Comparison of ENCODE assay signal across 1 cellular context in the genomic region with DNA sequence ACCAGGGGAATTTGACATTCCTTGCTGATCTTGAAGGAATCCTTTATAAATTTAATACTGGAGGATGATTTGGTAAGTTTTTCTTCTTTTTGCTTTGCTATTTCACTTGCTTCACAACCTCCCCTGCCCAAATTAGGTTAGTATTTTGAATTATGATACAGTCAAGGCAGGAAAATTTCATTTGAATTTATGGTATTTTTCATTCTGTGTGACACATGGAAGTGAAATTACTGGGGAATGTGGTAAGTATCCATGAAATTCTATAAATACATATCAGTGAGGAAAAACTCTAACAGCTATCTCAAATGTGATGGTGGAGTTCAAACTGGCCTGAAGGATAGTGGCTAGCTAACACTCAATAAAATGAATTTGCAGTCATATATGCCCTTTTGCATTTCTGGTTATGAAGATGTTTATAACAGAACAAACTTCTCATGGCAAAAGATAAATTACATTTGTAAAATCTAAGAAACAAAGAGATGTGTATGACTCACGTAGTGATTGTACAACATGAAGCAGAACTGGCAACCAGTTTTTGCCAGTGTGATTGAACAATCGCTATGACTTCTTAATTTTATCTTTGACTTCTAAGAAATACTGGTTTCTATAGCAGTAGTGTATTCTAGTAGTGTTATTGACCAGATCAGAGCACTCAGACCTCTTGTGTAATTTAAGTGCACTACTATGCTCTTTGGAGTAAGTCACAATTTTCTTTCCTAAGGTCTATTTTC.
TF ChIP-seq lines count a peak whose summit lies in the region.

No MANE protein-coding gene starts in this region.

TF ChIP-seq in IMR-90, 13 proteins besides CTCF, POLR2A, EP300 and RAD21 (continued from another document):
- TF ChIP-seq BHLHE40 (IDR thresholded peaks at IDR 0.05; ENCODE audit: low read depth, low read length) (no peak), CEBPB (IDR thresholded peaks at IDR 0.05; ENCODE audit: low read depth, low read length) (peak; percentile 56; the same call in 1 of the 2 replicates)
